In the genomic region with DNA sequence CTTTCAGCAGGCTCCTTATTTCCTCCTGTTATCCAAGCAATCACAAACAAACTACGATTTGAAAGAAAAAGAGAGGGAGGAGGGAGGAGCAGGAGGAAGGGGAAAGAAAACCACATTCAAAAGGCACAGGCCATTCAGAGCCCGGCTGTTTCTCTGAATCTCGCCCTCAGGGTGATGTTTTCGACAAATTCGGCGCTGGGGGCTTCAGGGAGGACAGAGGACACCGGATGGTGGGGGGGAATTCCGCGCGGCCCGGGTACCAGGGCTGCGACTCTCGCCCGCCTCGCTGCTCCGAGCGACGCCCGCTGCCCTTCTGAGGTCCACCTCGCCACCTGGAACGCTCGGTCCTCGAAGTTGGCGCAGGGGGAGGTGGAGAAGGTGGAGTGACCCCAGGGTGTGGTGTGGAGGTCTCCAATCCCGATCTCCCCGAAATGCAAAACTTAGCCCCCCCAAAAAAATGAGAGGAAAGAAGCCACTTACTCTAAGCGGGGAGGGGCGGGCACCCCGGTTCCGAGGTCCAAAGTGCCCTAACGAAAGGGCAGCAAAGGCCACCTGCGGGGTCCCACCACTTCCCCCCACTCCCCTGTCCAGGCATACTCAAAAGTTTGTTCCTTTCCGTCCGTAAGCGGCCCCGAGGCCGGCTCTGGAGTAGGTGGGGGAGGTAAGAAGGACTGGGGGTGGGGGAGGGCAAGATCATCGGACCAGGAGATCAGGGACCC, we compare ENCODE assay signal across 13 cellular contexts. TPM values are rescaled to one million over a fixed set of nuclear protein-coding genes. Genes with fewer than 3 reads are reported as not detected.
DNase-seq lines count a peak whose midpoint lies in the region; ATAC-seq and TF ChIP-seq lines count a peak whose summit lies in the region.
"Had no signal": no experiment of that assay in that cellular context is flagged by ENCODE, and none has a peak within 500 bp of the region (broad histone marks: within the 10 kb centered on the region; RNA-seq: fewer than 3 reads in every experiment).

No MANE protein-coding gene starts in this region.

- H3K36me3 Mint-ChIP-seq in endodermal cell (ENCODE audit: low read depth) (no peaks in the 10 kb centered on the region), nephron (ENCODE audit: low read depth) (no peaks in the 10 kb centered on the region)
- H3K36me3 Mint-ChIP-seq: CD8-positive, alpha-beta memory T cell had no signal

- H3K27me3 Mint-ChIP-seq in endodermal cell (ENCODE audit: insufficient read depth): peaks cover 56% of the 10 kb centered on the region
- H3K27me3 Mint-ChIP-seq in nephron (ENCODE audit: low read depth): peaks cover 86% of the 10 kb centered on the region

- no peak for TF ChIP-seq CTCF in heart left ventricle (IDR thresholded peaks at IDR 0.05)
- no peak for TF ChIP-seq CTCF in endodermal cell (conservative IDR thresholded peaks at IDR 0.05)
- no peak for TF ChIP-seq CTCF in nephron (IDR thresholded peaks at IDR 0.05; ENCODE audit: unreplicated experiment in 3 of 3)
- TF ChIP-seq CTCF in vagina (IDR thresholded peaks at IDR 0.05): no peak

- H3K4me1 Mint-ChIP-seq in endodermal cell (peaks cover 25% of the 10 kb centered on the region), nephron (peaks cover 18% of the 10 kb centered on the region)

- H3K9me3 Mint-ChIP-seq in endodermal cell (no peaks in the 10 kb centered on the region), nephron (no peaks in the 10 kb centered on the region)
- H3K9me3 Mint-ChIP-seq: activated naive CD8-positive, alpha-beta T cell treated with anti-CD3 and anti-CD28 coated beads, Interleukin-2, amount 10 ng/mL, durations not matched to agents 7 days and 5 days had no signal

- H3K4me3 ChIP-seq in heart left ventricle (peak overlapping the region in 9 of 12 donors; percentile 16 to 44 (median 32)), endodermal cell (ENCODE audit: low read length) (peak overlapping the region; percentile 90), vagina (peak overlapping the region; percentile 47 to 51)

- DNase-seq in heart left ventricle: no peak
- DNase-seq in cardiac septum (ENCODE audit: low spot score): no peak
- DNase-seq in endodermal cell: peak; percentile 64
- DNase-seq in vagina (ENCODE audit: extremely low spot score in 2 of 2): no peak
- DNase-seq in NCI-H2196 treated with DMSO at 0.1 percent for 48 hours (lab: John Stamatoyannopoulos, UW; ENCODE audit: unreplicated experiment): no peak
- DNase-seq in NCI-H526 treated with DMSO at 0.1 percent for 48 hours (lab: John Stamatoyannopoulos, UW): no peak
- DNase-seq: activated naive CD8-positive, alpha-beta T cell treated with anti-CD3 and anti-CD28 coated beads, Interleukin-2, amount 10 ng/mL, durations not matched to agents 7 days and 5 days; CD8-positive, alpha-beta memory T cell; IMR-90; stimulated activated CD8-positive, alpha-beta memory T cell treated with anti-CD3 and anti-CD28 coated beads, Interleukin-4, amount 100 ng/mL, for 48 hours had no signal

- H3K36me3 ChIP-seq in heart left ventricle (no peaks in the 10 kb centered on the region), endodermal cell (ENCODE audit: control insufficient read depth, insufficient read depth, low read length) (no peaks in the 10 kb centered on the region), vagina (no peaks in the 10 kb centered on the region)

- H3K9ac ChIP-seq in endodermal cell (ENCODE audit: extremely low read depth, low read length, poor library complexity, severe bottlenecking): no peak overlapping the region

- TF ChIP-seq POLR2A in heart left ventricle (IDR thresholded peaks at IDR 0.05) (no peak), vagina (IDR thresholded peaks at IDR 0.05) (no peak)

- H3K9me3 ChIP-seq in heart left ventricle: no peaks in the 10 kb centered on the region
- H3K9me3 ChIP-seq in endodermal cell (ENCODE audit: control insufficient read depth, low read length): no peaks in the 10 kb centered on the region
- H3K9me3 ChIP-seq in vagina: no peaks in the 10 kb centered on the region

- no peak overlapping the region for H3K27ac ChIP-seq in heart left ventricle
- H3K27ac ChIP-seq in endodermal cell (ENCODE audit: low read depth, low read length): no peak overlapping the region
- peak overlapping the region; percentile 42 for H3K27ac ChIP-seq in vagina

- WGBS in heart left ventricle, 4 donors: 0 to 2% (median 1%) methylated on average over 27 to 38 of the region's 38 CpGs
- 0 to 3% methylated on average over 9 to 38 of the region's 38 CpGs for WGBS in endodermal cell (ENCODE audit: insufficient coverage in 1 of 2, insufficient read length in 1 of 2), 2 experiments

- peaks cover 0 to 18% (median 2%) of the 10 kb centered on the region in 12 donors for H3K4me1 ChIP-seq in heart left ventricle
- peaks cover 12% of the 10 kb centered on the region for H3K4me1 ChIP-seq in endodermal cell (ENCODE audit: control insufficient read depth, insufficient read depth, low read length)
- H3K4me1 ChIP-seq in vagina: peaks cover 20% of the 10 kb centered on the region

- intact Hi-C loops in heart left ventricle (cut with DNase I): no loop called here
- intact Hi-C loops in cardiac septum (cut with DNase I): no loop called here
- intact Hi-C loops in vagina (cut with DNase I): no loop called here

- no peak for ATAC-seq in heart left ventricle
- no peak for ATAC-seq in HG02798 (IDR thresholded peaks at IDR 0.05; ENCODE audit: poor library complexity, unreplicated experiment)

- H3K27ac Mint-ChIP-seq in endodermal cell: no peak overlapping the region
- peak overlapping the region; percentile 41 to 72 (median 68) for H3K27ac Mint-ChIP-seq in nephron
- H3K27ac Mint-ChIP-seq: activated naive CD8-positive, alpha-beta T cell treated with anti-CD3 and anti-CD28 coated beads, Interleukin-2, amount 10 ng/mL, durations not matched to agents 7 days and 5 days; CD8-positive, alpha-beta memory T cell had no signal

- H3K4me3 Mint-ChIP-seq in endodermal cell (peak overlapping the region; percentile 74), nephron (peak overlapping the region; percentile 86 to 88 (median 87))
- H3K4me3 Mint-ChIP-seq: activated naive CD8-positive, alpha-beta T cell treated with anti-CD3 and anti-CD28 coated beads, Interleukin-2, amount 10 ng/mL, durations not matched to agents 7 days and 5 days; CD8-positive, alpha-beta memory T cell had no signal

- peaks cover 12 to 91% (median 44%) of the 10 kb centered on the region in 9 donors for H3K27me3 ChIP-seq in heart left ventricle
- H3K27me3 ChIP-seq in endodermal cell (ENCODE audit: control insufficient read depth, insufficient read depth, low read length, poor library complexity, severe bottlenecking): peaks cover 32% of the 10 kb centered on the region
- H3K27me3 ChIP-seq in vagina: no peaks in the 10 kb centered on the region

RNA-seq across cellular contexts. Expression of gene TOX3, which starts 1.2 kb away (rescaled TPM):
- total RNA-seq in heart left ventricle: under 1 TPM in 1 of 9 donors, not detected in 8; 0.17 TPM
- not detected for polyA plus RNA-seq in heart left ventricle
- not detected for total RNA-seq in cardiac septum
- total RNA-seq in endodermal cell: 1 to 10 TPM; 4.8 to 8.5 TPM
- 52.5 TPM for polyA plus RNA-seq in endodermal cell (2013, experiment 1 of 2)
- 50.3 TPM for polyA plus RNA-seq in endodermal cell (2013, experiment 2 of 2)
- total RNA-seq in vagina: 1.2 TPM
- total RNA-seq: activated naive CD8-positive, alpha-beta T cell treated with anti-CD3 and anti-CD28 coated beads, Interleukin-2, amount 10 ng/mL, durations not matched to agents 7 days and 5 days; CD8-positive, alpha-beta memory T cell; fibroblast of lung; IMR-90 had no signal
- polyA plus RNA-seq: CD8-positive, alpha-beta memory T cell; fibroblast of lung; IMR-90 had no signal

Comparison
In these comparisons a context has a peak if more than half of its experiments do, and no peak if none do; other contexts are left out.
1. H3K4me3 ChIP-seq: peak in every context shown above with its lines; median percentile 90 in endodermal cell; 49 in vagina; 32 in heart left ventricle.